10 cellular contexts compared by ENCODE assay signal in genomic region chr10:44725404-44725803, GRCh38.
DNase-seq lines count a peak whose midpoint lies in the region; ATAC-seq and TF ChIP-seq lines count a peak whose summit lies in the region.
"Had no signal": no experiment of that assay in that cellular context is flagged by ENCODE, and none has a peak within 500 bp of the region (broad histone marks: within the 10 kb centered on the region; RNA-seq: fewer than 3 reads in every experiment).

No MANE protein-coding gene starts in this region.

- H3K27ac Mint-ChIP-seq in WTC11 = no peak overlapping the region

- CTCF ChIA-PET in WTC11 (lab: Charles Lee) = no interaction called here

- no peaks in the 10 kb centered on the region for H3K27me3 Mint-ChIP-seq in WTC11 (ENCODE audit: low read depth)
- H3K27me3 Mint-ChIP-seq: central memory CD8-positive, alpha-beta T cell had no signal

- no peaks in the 10 kb centered on the region for H3K9me3 Mint-ChIP-seq in WTC11

- no peak overlapping the region for H3K27ac ChIP-seq in substantia nigra (ENCODE audit: low read depth, low read length, poor library complexity, severe bottlenecking)

- peak; percentile 84 for ATAC-seq in GM18505 (IDR thresholded peaks at IDR 0.05; ENCODE audit: unreplicated experiment)
- no peak for ATAC-seq in WTC11

- H3K4me1 Mint-ChIP-seq in WTC11 = peaks cover 4% of the 10 kb centered on the region; the same call in 1 of the 2 replicates
- H3K4me1 Mint-ChIP-seq: central memory CD8-positive, alpha-beta T cell had no signal

- no peak for TF ChIP-seq CTCF in WTC11 (IDR thresholded peaks at IDR 0.05)

- DNase-seq in HCEC 1CT (peak; percentile 48), Kasumi-1 (lab: John Stamatoyannopoulos, UW) (peak; percentile 95 to 99), globus pallidus (ENCODE audit: low spot score) (peak; percentile 16), NCI-H1092 treated with DMSO at 0.1 percent for 48 hours (lab: John Stamatoyannopoulos, UW) (no peak), substantia nigra (lab: John Stamatoyannopoulos, UW) (no peak), WTC11 (ENCODE audit: low spot score) (no peak), posterior cingulate gyrus (no peak)
- DNase-seq: DMS79 had no signal

- no peak overlapping the region for H3K4me3 Mint-ChIP-seq in WTC11
- H3K4me3 Mint-ChIP-seq: central memory CD8-positive, alpha-beta T cell had no signal

- H3K36me3 Mint-ChIP-seq in WTC11 = no peaks in the 10 kb centered on the region

- POLR2A ChIA-PET in WTC11 (lab: Charles Lee) = no interaction called here

- intact Hi-C loops in posterior cingulate gyrus (cut with DNase I) = no loop called here

- TF ChIP-seq POLR2A in GM18505 (IDR thresholded peaks at IDR 0.05; ENCODE audit: borderline replicate concordance, extremely low read depth, insufficient read depth, insufficient read length) = no peak

TF ChIP-seq in WTC11, 78 proteins besides CTCF, POLR2A, EP300 and RAD21:
- TF ChIP-seq PRRX2 (CRISPR knock-in tag; IDR thresholded peaks at IDR 0.05) (no peak), RELA (CRISPR knock-in tag; IDR thresholded peaks at IDR 0.05; ENCODE audit: borderline replicate concordance) (no peak), MAX (CRISPR knock-in tag; IDR thresholded peaks at IDR 0.05) (no peak), ZNF232 (CRISPR knock-in tag; IDR thresholded peaks at IDR 0.05) (no peak), TEAD1 (CRISPR knock-in tag; IDR thresholded peaks at IDR 0.05) (no peak), STAT6 (CRISPR knock-in tag; conservative IDR thresholded peaks at IDR 0.05; ENCODE audit: low read depth) (no peak)

Comparison
In these comparisons a context has a peak if more than half of its experiments do, and no peak if none do; other contexts are left out.
1. DNase-seq: peak in HCEC 1CT (single experiment), Kasumi-1 (2 of 2) and globus pallidus (single experiment); none in NCI-H1092 treated with DMSO at 0.1 percent for 48 hours (single experiment), substantia nigra (0 of 49), WTC11 (single experiment) and posterior cingulate gyrus (0 of 10).